In genomic region chr9:137167752-137168574, GRCh38 we compare ENCODE assay signal across 1 cellular context.
A peak's percentile ranks its signal among the peaks of the same experiment; 100 is the strongest.
TF ChIP-seq lines count a peak whose summit lies in the region.

No MANE protein-coding gene starts in this region.

TF ChIP-seq in H1, 55 proteins besides CTCF, POLR2A, EP300 and RAD21:
- TF ChIP-seq GABPA (IDR thresholded peaks at IDR 0.05; ENCODE audit: borderline replicate concordance, insufficient read depth, low read length) (0 out of 2 replicates have a peak, but pooled peaks have one; percentile 49), NANOG (IDR thresholded peaks at IDR 0.05; ENCODE audit: insufficient read depth, low read depth, low read length, poor library complexity, severe bottlenecking) (no peak), EGR1 (IDR thresholded peaks at IDR 0.05; ENCODE audit: borderline replicate concordance, low read depth, low read length) (no peak), ATF3 (IDR thresholded peaks at IDR 0.05; ENCODE audit: insufficient read depth, low read depth, low read length) (no peak), CEBPB (IDR thresholded peaks at IDR 0.05; ENCODE audit: low read depth, low read length) (no peak), CHD7 (IDR thresholded peaks at IDR 0.05; ENCODE audit: insufficient replicate concordance, low read length) (no peak), RNF2 (IDR thresholded peaks at IDR 0.05; ENCODE audit: borderline replicate concordance, low read depth, low read length, missing control alignments, poor library complexity, severe bottlenecking) (no peak), POU5F1 (IDR thresholded peaks at IDR 0.05; ENCODE audit: low read depth, low read length) (no peak), NRF1 (IDR thresholded peaks at IDR 0.05; ENCODE audit: low read depth, low read length) (peak; percentile 12; the same call in 1 of the 2 replicates), E2F6 (IDR thresholded peaks at IDR 0.05) (0 out of 2 replicates have a peak, but pooled peaks have one; percentile 2), SP2 (IDR thresholded peaks at IDR 0.05; ENCODE audit: low read length) (no peak), EZH2 (IDR thresholded peaks at IDR 0.05; ENCODE audit: low read depth, low read length, severe bottlenecking) (peak; percentile 34)
